Comparison of ENCODE assay signal across 16 cellular contexts in genomic region chr17:53061446-53061845, GRCh38.
"Had no signal": no experiment of that assay in that cellular context is flagged by ENCODE, and none has a peak within 500 bp of the region (broad histone marks: within the 10 kb centered on the region; RNA-seq: fewer than 3 reads in every experiment).

No MANE protein-coding gene starts in this region.

- H3K4me3 ChIP-seq: lung, pancreas had no signal

- H3K4me3 Mint-ChIP-seq: activated naive CD8-positive, alpha-beta T cell treated with anti-CD3 and anti-CD28 coated beads, Interleukin-2, amount 50 U/mL, for 24 hours; activated T-helper 17 cell treated with anti-CD3 and anti-CD28 coated beads, Interleukin-2, amount 50 U/mL, for 72 hours; naive B cell; stimulated activated memory B cell treated with anti-CD40 and anti-IgM and Interleukin-4, amounts not matched to agents 10 μg/mL and 1 μg/mL and 100 μg/mL, for 72 hours had no signal

- H3K36me3 Mint-ChIP-seq: naive B cell; stimulated activated memory B cell treated with anti-CD40 and anti-IgM and Interleukin-4, amounts not matched to agents 10 μg/mL and 1 μg/mL and 100 μg/mL, for 72 hours had no signal

- H3K27me3 ChIP-seq: pancreas had no signal

- DNase-seq: activated CD4-positive, alpha-beta T cell treated with anti-CD3 and anti-CD28 coated beads for 1 hour; activated CD4-positive, alpha-beta T cell treated with anti-CD3 and anti-CD28 coated beads, Interleukin-2, amount 50 U/mL, for 48 hours; activated naive CD4-positive, alpha-beta T cell treated with Interleukin-2 at 50 U/mL for 16 hours; activated naive CD8-positive, alpha-beta T cell treated with anti-CD3 and anti-CD28 coated beads, Interleukin-2, amount 50 U/mL, for 24 hours; aorta; effector CD8-positive, alpha-beta T cell; foreskin fibroblast; glutamatergic neuron; left colon; naive B cell; pancreas; stimulated activated CD4-positive, alpha-beta T cell treated with anti-CD3 and anti-CD28 coated beads, Interleukin-2, amount 100 ng/mL, for 48 hours; T-helper 9 cell had no signal

- H3K27me3 Mint-ChIP-seq: activated naive CD8-positive, alpha-beta T cell treated with anti-CD3 and anti-CD28 coated beads, Interleukin-2, amount 50 U/mL, for 24 hours; activated T-helper 17 cell treated with anti-CD3 and anti-CD28 coated beads, Interleukin-2, amount 50 U/mL, for 72 hours; naive B cell; stimulated activated memory B cell treated with anti-CD40 and anti-IgM and Interleukin-4, amounts not matched to agents 10 μg/mL and 1 μg/mL and 100 μg/mL, for 72 hours had no signal

- ATAC-seq: activated naive CD8-positive, alpha-beta T cell treated with anti-CD3 and anti-CD28 coated beads, Interleukin-2, amount 50 U/mL, for 24 hours; activated T-helper 17 cell treated with anti-CD3 and anti-CD28 coated beads, Interleukin-2, amount 50 U/mL, for 72 hours; left colon; pancreas; stimulated activated memory B cell treated with anti-CD40 and anti-IgM and Interleukin-4, amounts not matched to agents 10 μg/mL and 1 μg/mL and 100 μg/mL, for 72 hours had no signal

- H3K27ac Mint-ChIP-seq: activated naive CD8-positive, alpha-beta T cell treated with anti-CD3 and anti-CD28 coated beads, Interleukin-2, amount 50 U/mL, for 24 hours; activated T-helper 17 cell treated with anti-CD3 and anti-CD28 coated beads, Interleukin-2, amount 50 U/mL, for 72 hours; naive B cell; stimulated activated memory B cell treated with anti-CD40 and anti-IgM and Interleukin-4, amounts not matched to agents 10 μg/mL and 1 μg/mL and 100 μg/mL, for 72 hours had no signal

- H3K4me1 ChIP-seq: pancreas had no signal

- H3K36me3 ChIP-seq: pancreas had no signal

- H3K9me3 ChIP-seq: pancreas had no signal

- H3K27ac ChIP-seq: pancreas had no signal

- H3K4me1 Mint-ChIP-seq: activated naive CD8-positive, alpha-beta T cell treated with anti-CD3 and anti-CD28 coated beads, Interleukin-2, amount 50 U/mL, for 24 hours; activated T-helper 17 cell treated with anti-CD3 and anti-CD28 coated beads, Interleukin-2, amount 50 U/mL, for 72 hours; naive B cell; stimulated activated memory B cell treated with anti-CD40 and anti-IgM and Interleukin-4, amounts not matched to agents 10 μg/mL and 1 μg/mL and 100 μg/mL, for 72 hours had no signal
